In genomic region chr14:105076805-105077648, GRCh38 we compare ENCODE assay signal across 17 cellular contexts. TPM values are rescaled to one million over a fixed set of nuclear protein-coding genes. Genes with fewer than 3 reads are reported as not detected.
DNase-seq lines count a peak whose midpoint lies in the region; ATAC-seq and FAIRE-seq lines count a peak whose summit lies in the region.
"Had no signal": no experiment of that assay in that cellular context is flagged by ENCODE, and none has a peak within 500 bp of the region (broad histone marks: within the 10 kb centered on the region; RNA-seq: fewer than 3 reads in every experiment).

No MANE protein-coding gene starts in this region.

- peak; percentile 91 for FAIRE-seq in HTR-8/SVneo (lab: Jason Lieb, UNC)
- FAIRE-seq: pancreas had no signal

- peak overlapping the region; percentile 0 for H3K4me3 Mint-ChIP-seq in activated CD8-positive, alpha-beta memory T cell treated with anti-CD3 and anti-CD28 coated beads, Interleukin-2, amount 10 ng/mL, durations not matched to agents 7 days and 5 days
- peak overlapping the region; percentile 52 for H3K4me3 Mint-ChIP-seq in central memory CD8-positive, alpha-beta T cell
- no peak overlapping the region for H3K4me3 Mint-ChIP-seq in activated T-helper 2 cell treated with anti-CD3 and anti-CD28 coated beads, Interferon-gamma antibody, Interleukin-2, Interleukin-4, amounts not matched to agents 10 μg/mL and 5 μg/mL and 100 μg/mL, durations not matched to agents 14 hours and 24 hours and 36 hours (ENCODE audit: low read depth)

- no peaks in the 10 kb centered on the region for H3K36me3 Mint-ChIP-seq in activated CD8-positive, alpha-beta memory T cell treated with anti-CD3 and anti-CD28 coated beads, Interleukin-2, amount 10 ng/mL, durations not matched to agents 7 days and 5 days
- H3K36me3 Mint-ChIP-seq in central memory CD8-positive, alpha-beta T cell (ENCODE audit: insufficient read depth): no peaks in the 10 kb centered on the region
- no peaks in the 10 kb centered on the region for H3K36me3 Mint-ChIP-seq in activated T-helper 2 cell treated with anti-CD3 and anti-CD28 coated beads, Interferon-gamma antibody, Interleukin-2, Interleukin-4, amounts not matched to agents 10 μg/mL and 5 μg/mL and 100 μg/mL, durations not matched to agents 14 hours and 24 hours and 36 hours (ENCODE audit: low read depth)

- intact Hi-C loops in sciatic nerve (cut with DNase I): no loop called here
- intact Hi-C loops in activated T-helper 2 cell treated with anti-CD3 and anti-CD28 coated beads, Interferon-gamma antibody, Interleukin-2, Interleukin-4, amounts not matched to agents 10 μg/mL and 5 μg/mL and 100 μg/mL, durations not matched to agents 14 hours and 24 hours and 36 hours (cut with micrococcal nuclease): no loop called here

- H3K4me1 Mint-ChIP-seq in activated CD8-positive, alpha-beta memory T cell treated with anti-CD3 and anti-CD28 coated beads, Interleukin-2, amount 10 ng/mL, durations not matched to agents 7 days and 5 days: peaks cover 27% of the 10 kb centered on the region
- peaks cover 28% of the 10 kb centered on the region for H3K4me1 Mint-ChIP-seq in central memory CD8-positive, alpha-beta T cell
- peaks cover 14% of the 10 kb centered on the region for H3K4me1 Mint-ChIP-seq in activated T-helper 2 cell treated with anti-CD3 and anti-CD28 coated beads, Interferon-gamma antibody, Interleukin-2, Interleukin-4, amounts not matched to agents 10 μg/mL and 5 μg/mL and 100 μg/mL, durations not matched to agents 14 hours and 24 hours and 36 hours (ENCODE audit: low read depth)

- CTCF ChIA-PET in activated CD8-positive, alpha-beta memory T cell treated with anti-CD3 and anti-CD28 coated beads, Interleukin-2, amount 10 ng/mL, durations not matched to agents 7 days and 5 days (lab: Charles Lee): interaction anchor here (1.0 to 8.3 kb wide), 3 partner anchors 11 to 56 kb away, joined by 3 to 103 read pairs (median 3); partner anchors contain the start of gene CDCA4

- peaks cover 3% of the 10 kb centered on the region for H3K27me3 Mint-ChIP-seq in activated CD8-positive, alpha-beta memory T cell treated with anti-CD3 and anti-CD28 coated beads, Interleukin-2, amount 10 ng/mL, durations not matched to agents 7 days and 5 days
- H3K27me3 Mint-ChIP-seq in central memory CD8-positive, alpha-beta T cell: no peaks in the 10 kb centered on the region
- H3K27me3 Mint-ChIP-seq in activated T-helper 2 cell treated with anti-CD3 and anti-CD28 coated beads, Interferon-gamma antibody, Interleukin-2, Interleukin-4, amounts not matched to agents 10 μg/mL and 5 μg/mL and 100 μg/mL, durations not matched to agents 14 hours and 24 hours and 36 hours (ENCODE audit: low read depth): peaks cover 2% of the 10 kb centered on the region

- peak; percentile 76 for DNase-seq in activated CD8-positive, alpha-beta memory T cell treated with anti-CD3 and anti-CD28 coated beads, Interleukin-2, amount 10 ng/mL, durations not matched to agents 7 days and 5 days
- no peak for DNase-seq in activated CD8-positive, alpha-beta memory T cell treated with anti-CD3 and anti-CD28 coated beads, Interleukin-2, amount 50 U/mL, for 4 hours
- no peak for DNase-seq in HTR-8/SVneo (ENCODE audit: insufficient read length, low spot score)
- DNase-seq in central memory CD8-positive, alpha-beta T cell (ENCODE audit: low spot score in 2 of 2): no peak
- DNase-seq in sciatic nerve (ENCODE audit: low spot score): peak; percentile 55
- DNase-seq in activated T-helper 2 cell treated with anti-CD3 and anti-CD28 coated beads, Interferon-gamma antibody, Interleukin-2, Interleukin-4, amounts not matched to agents 10 μg/mL and 5 μg/mL and 100 μg/mL, durations not matched to agents 14 hours and 24 hours and 36 hours (ENCODE audit: low spot score): no peak
- DNase-seq in NCI-H1930 (lab: John Stamatoyannopoulos, UW): no peak
- DNase-seq in SHP77 treated with DMSO at 0.1 percent for 48 hours (lab: John Stamatoyannopoulos, UW): no peak
- DNase-seq: activated CD4-positive, alpha-beta T cell treated with anti-CD3 and anti-CD28 coated beads for 48 hours; dermis blood vessel endothelial cell; DMS79; mammary epithelial cell; MV-4-11; NCI-H2171 treated with DMSO at 0.1 percent for 48 hours; SW 1271; tibial artery had no signal

- peak overlapping the region; percentile 73 for H3K27ac Mint-ChIP-seq in activated CD8-positive, alpha-beta memory T cell treated with anti-CD3 and anti-CD28 coated beads, Interleukin-2, amount 10 ng/mL, durations not matched to agents 7 days and 5 days
- peak overlapping the region; percentile 6 for H3K27ac Mint-ChIP-seq in central memory CD8-positive, alpha-beta T cell (ENCODE audit: low read depth)
- no peak overlapping the region for H3K27ac Mint-ChIP-seq in activated T-helper 2 cell treated with anti-CD3 and anti-CD28 coated beads, Interferon-gamma antibody, Interleukin-2, Interleukin-4, amounts not matched to agents 10 μg/mL and 5 μg/mL and 100 μg/mL, durations not matched to agents 14 hours and 24 hours and 36 hours

- peak; percentile 78 for ATAC-seq in activated CD8-positive, alpha-beta memory T cell treated with anti-CD3 and anti-CD28 coated beads, Interleukin-2, amount 10 ng/mL, durations not matched to agents 7 days and 5 days
- peak; percentile 78 for ATAC-seq in central memory CD8-positive, alpha-beta T cell (replicated peaks; ENCODE audit: extremely low read depth, poor library complexity, severe bottlenecking)
- ATAC-seq in sciatic nerve: no peak

- no peaks in the 10 kb centered on the region for H3K9me3 Mint-ChIP-seq in activated CD8-positive, alpha-beta memory T cell treated with anti-CD3 and anti-CD28 coated beads, Interleukin-2, amount 10 ng/mL, durations not matched to agents 7 days and 5 days (ENCODE audit: low read depth)
- no peaks in the 10 kb centered on the region for H3K9me3 Mint-ChIP-seq in central memory CD8-positive, alpha-beta T cell
- no peaks in the 10 kb centered on the region for H3K9me3 Mint-ChIP-seq in activated T-helper 2 cell treated with anti-CD3 and anti-CD28 coated beads, Interferon-gamma antibody, Interleukin-2, Interleukin-4, amounts not matched to agents 10 μg/mL and 5 μg/mL and 100 μg/mL, durations not matched to agents 14 hours and 24 hours and 36 hours

RNA-seq across cellular contexts. Expression of gene GPR132, which starts 11.8 kb away (rescaled TPM):
- total RNA-seq in activated CD8-positive, alpha-beta memory T cell treated with anti-CD3 and anti-CD28 coated beads, Interleukin-2, amount 10 ng/mL, durations not matched to agents 7 days and 5 days: 10 to 100 TPM; 47.4 to 49.4 TPM
- 3.2 TPM for total RNA-seq in sciatic nerve
- total RNA-seq in activated T-helper 2 cell treated with anti-CD3 and anti-CD28 coated beads, Interferon-gamma antibody, Interleukin-2, Interleukin-4, amounts not matched to agents 10 μg/mL and 5 μg/mL and 100 μg/mL, durations not matched to agents 14 hours and 24 hours and 36 hours: 27.1 and 29.8 TPM in 2 replicates

RNA-seq across cellular contexts. Expression of gene CDCA4, which starts 56.1 kb away (rescaled TPM):
- total RNA-seq in activated CD8-positive, alpha-beta memory T cell treated with anti-CD3 and anti-CD28 coated beads, Interleukin-2, amount 10 ng/mL, durations not matched to agents 7 days and 5 days: 10 to 100 TPM; 70.8 to 77.8 TPM
- 5.5 TPM for total RNA-seq in sciatic nerve
- 47.7 and 49.6 TPM in 2 replicates for total RNA-seq in activated T-helper 2 cell treated with anti-CD3 and anti-CD28 coated beads, Interferon-gamma antibody, Interleukin-2, Interleukin-4, amounts not matched to agents 10 μg/mL and 5 μg/mL and 100 μg/mL, durations not matched to agents 14 hours and 24 hours and 36 hours

Comparison
In these comparisons a context has a peak if more than half of its experiments do, and no peak if none do; other contexts are left out.
1. DNase-seq: peak in activated CD8-positive, alpha-beta memory T cell treated with anti-CD3 and anti-CD28 coated beads, Interleukin-2, amount 10 ng/mL, durations not matched to agents 7 days and 5 days (single experiment) and sciatic nerve (single experiment); none in activated CD8-positive, alpha-beta memory T cell treated with anti-CD3 and anti-CD28 coated beads, Interleukin-2, amount 50 U/mL, for 4 hours (single experiment), HTR-8/SVneo (single experiment), central memory CD8-positive, alpha-beta T cell (0 of 2), activated T-helper 2 cell treated with anti-CD3 and anti-CD28 coated beads, Interferon-gamma antibody, Interleukin-2, Interleukin-4, amounts not matched to agents 10 μg/mL and 5 μg/mL and 100 μg/mL, durations not matched to agents 14 hours and 24 hours and 36 hours (single experiment), NCI-H1930 (0 of 2) and SHP77 treated with DMSO at 0.1 percent for 48 hours (single experiment).